Comparison of ENCODE assay signal across 22 cellular contexts in genomic region chr1:202235003-202235660, GRCh38. TPM values are rescaled to one million over a fixed set of nuclear protein-coding genes. Genes with fewer than 3 reads are reported as not detected.
DNase-seq lines count a peak whose midpoint lies in the region; ATAC-seq, FAIRE-seq and TF ChIP-seq lines count a peak whose summit lies in the region.
"Had no signal": no experiment of that assay in that cellular context is flagged by ENCODE, and none has a peak within 500 bp of the region (broad histone marks: within the 10 kb centered on the region; RNA-seq: fewer than 3 reads in every experiment).

No MANE protein-coding gene starts in this region.

- POLR2A ChIA-PET in A549 (lab: Yijun Ruan, JAX), result interaction anchor here (0.6 to 1.0 kb wide), 7 partner anchors 13 to 365 kb away, joined by 3 to 6 read pairs (median 3); no protein-coding TSS in a partner anchor
- POLR2A ChIA-PET in HCT116 (lab: Charles Lee), result interaction anchor here (0.6 kb wide), 1 partner anchor 90 kb away, joined by 4 read pairs; no protein-coding TSS in a partner anchor

- H3K4me3 ChIP-seq in A549 (no peak overlapping the region; the same call in 2 of the 3 replicates), HCT116 (replicated peaks in 1 of 2; ENCODE audit: low read depth in 1 of 2, low read length in 2 of 2) (0 out of 4 replicates have a peak overlapping the region, but pooled peaks of 1 of the 2 experiments have one; percentile 46), brain microvascular endothelial cell (ENCODE audit: low read depth, low read length) (no peak overlapping the region), mesodermal cell (ENCODE audit: extremely low read depth, insufficient read depth, low read length, poor library complexity, severe bottlenecking) (no peak overlapping the region)
- H3K4me3 ChIP-seq: cardiac muscle cell, HAP-1, Peyer's patch, stomach had no signal

- RAD21 ChIA-PET in HCT116 (lab: Charles Lee; ENCODE audit: low non-redundant PET in 1 of 2, low total read pairs in 2 of 2, uncharacterized antibody in 2 of 2, unreplicated experiment in 2 of 2), result no interaction called here

- DNase-seq in A549 (ENCODE audit: low read depth in 1 of 2, low spot score in 1 of 2), result no peak
- DNase-seq in HCT116 (ENCODE audit: low read depth, low spot score), result no peak
- DNase-seq in brain microvascular endothelial cell, result no peak
- no peak for DNase-seq in AG08395 (ENCODE audit: low spot score)
- DNase-seq in stimulated activated CD8-positive, alpha-beta memory T cell treated with anti-CD3 and anti-CD28 coated beads, Interleukin-4, amount 100 ng/mL, for 48 hours, result no peak
- no peak for DNase-seq in H54 (ENCODE audit: insufficient read length, low spot score)
- DNase-seq in NCI-H526 (lab: John Stamatoyannopoulos, UW), result no peak
- DNase-seq: activated CD4-positive, alpha-beta memory T cell treated with anti-CD3 and anti-CD28 coated beads, Interleukin-2, amount 10 ng/mL, durations not matched to agents 7 days and 5 days; activated T-cell treated with anti-CD3 and anti-CD28 coated beads, Interleukin-2, amount 50 U/mL, for 48 hours; COR-L47; effector memory CD8-positive, alpha-beta T cell; GDM1; left ventricle myocardium superior; NCI-H2081 treated with DMSO at 0.1 percent for 48 hours; Peyer's patch; stomach had no signal

- FAIRE-seq in A549 (lab: Jason Lieb, UNC), result no peak
- FAIRE-seq in H54 (lab: Jason Lieb, UNC), result no peak
- FAIRE-seq: GM12891, HepG2 had no signal

- H3K4me1 ChIP-seq in A549, result peaks cover 28% of the 10 kb centered on the region
- peaks cover 25 to 30% of the 10 kb centered on the region in 2 experiments for H3K4me1 ChIP-seq in HCT116 (ENCODE audit: control insufficient read depth in 1 of 2, insufficient read depth in 2 of 2, low read length in 2 of 2)
- H3K4me1 ChIP-seq in mesodermal cell (ENCODE audit: control insufficient read depth, insufficient read depth, low read length, poor library complexity, severe bottlenecking), result peaks cover 50% of the 10 kb centered on the region
- H3K4me1 ChIP-seq: Peyer's patch, stomach had no signal

- H3K9me3 ChIP-seq in A549 (no peaks in the 10 kb centered on the region), HCT116 (ENCODE audit: control insufficient read depth in 1 of 2, insufficient read depth in 1 of 2, low read depth in 1 of 2, low read length in 2 of 2) (no peaks in the 10 kb centered on the region), mesodermal cell (ENCODE audit: control insufficient read depth, low read length) (no peaks in the 10 kb centered on the region)
- H3K9me3 ChIP-seq: HAP-1, Peyer's patch, stomach had no signal

- BruUV-seq in HCT116 (replicated peaks; lab: Mats Ljungman, UMichigan), result no TSS peak

- H2AFZ ChIP-seq in HCT116 (ENCODE audit: low read depth, low read length, poor library complexity, severe bottlenecking), result no peak overlapping the region

- no peaks in the 10 kb centered on the region for H4K20me1 ChIP-seq in HCT116 (ENCODE audit: insufficient read depth)

- intact Hi-C loops in HCT116 (cut with micrococcal nuclease), result loop anchor here (5.0 kb wide), 2 partner anchors 42 to 43 kb away; partner anchors contain the start of gene LGR6

- ATAC-seq in A549 (no peak), HCT116 (no peak)
- ATAC-seq: effector memory CD8-positive, alpha-beta T cell had no signal

- TF ChIP-seq CTCF in A549 (IDR thresholded peaks at IDR 0.05), result no peak
- TF ChIP-seq CTCF in HCT116 (IDR thresholded peaks at IDR 0.05 in 2 of 3, conservative IDR thresholded peaks at IDR 0.05 in 1 of 3; ENCODE audit: borderline replicate concordance in 1 of 3, insufficient read depth in 1 of 3, low read depth in 2 of 3, low read length in 2 of 3), result no peak
- no peak for TF ChIP-seq CTCF in brain microvascular endothelial cell (IDR thresholded peaks at IDR 0.05; ENCODE audit: low read depth, low read length, missing control alignments)

- H3K27me3 ChIP-seq in HCT116 (ENCODE audit: insufficient read depth, low read length) (peaks cover 12% of the 10 kb centered on the region; the same call in 1 of the 2 replicates), brain microvascular endothelial cell (replicated peaks) (no peaks in the 10 kb centered on the region)
- H3K27me3 ChIP-seq: cardiac muscle cell, Peyer's patch had no signal

- no peaks in the 10 kb centered on the region for H3K79me2 ChIP-seq in HCT116 (ENCODE audit: insufficient read depth, low read length)

- H3K9me2 ChIP-seq in HCT116 (ENCODE audit: insufficient read depth), result no peaks in the 10 kb centered on the region

- TF ChIP-seq EP300 in A549 (IDR thresholded peaks at IDR 0.05), result no peak

- CTCF ChIA-PET in A549 (lab: Yijun Ruan, JAX) (interaction anchor here (0.7 to 8.2 kb wide), 25 partner anchors 9 to 236 kb away, joined by 3 to 73 read pairs (median 5); partner anchors contain the start of gene LGR6), HCT116 (lab: Charles Lee) (interaction anchor here (0.9 to 2.3 kb wide), 4 partner anchors 9 to 45 kb away, joined by 3 to 7 read pairs (median 4); no protein-coding TSS in a partner anchor)

- H3K4me2 ChIP-seq in A549 (peak overlapping the region; percentile 76), HCT116 (ENCODE audit: low read length) (peak overlapping the region; percentile 80)

- H3K36me3 ChIP-seq in HCT116 (ENCODE audit: control insufficient read depth in 1 of 2, insufficient read depth in 2 of 2, low read length in 2 of 2) (no peaks in the 10 kb centered on the region), brain microvascular endothelial cell (replicated peaks) (no peaks in the 10 kb centered on the region), mesodermal cell (ENCODE audit: control insufficient read depth, insufficient read depth, low read length) (no peaks in the 10 kb centered on the region)
- H3K36me3 ChIP-seq: cardiac muscle cell, HAP-1, Peyer's patch, stomach had no signal

- H3K27ac ChIP-seq in A549 (peak overlapping the region; percentile 77 to 88), HCT116 (ENCODE audit: low read depth, low read length) (no peak overlapping the region), brain microvascular endothelial cell (peak overlapping the region; percentile 77), mesodermal cell (ENCODE audit: low read depth, low read length, severe bottlenecking) (peak overlapping the region; percentile 96)
- H3K27ac ChIP-seq: cardiac muscle cell, Peyer's patch, stomach had no signal

- H3K9ac ChIP-seq in HCT116 (ENCODE audit: low read length), result no peak overlapping the region

- 75% methylated on average over 7 of the region's 7 CpGs for WGBS in A549 (ENCODE audit: missing lambda C conversion rate)
- 78 to 83% methylated on average over 4 to 7 of the region's 7 CpGs for WGBS in mesodermal cell (ENCODE audit: insufficient coverage in 2 of 2), 2 experiments

- in situ Hi-C loops in brain microvascular endothelial cell (cut with HindIII; ENCODE audit: low pct_ligation_motif_present, low sequenced_read_pairs), result no loop called here

- no peak for TF ChIP-seq RAD21 in A549 (conservative IDR thresholded peaks at IDR 0.05 in 1 of 2, IDR thresholded peaks at IDR 0.05 in 1 of 2)
- no peak for TF ChIP-seq RAD21 in HCT116 (IDR thresholded peaks at IDR 0.05; ENCODE audit: low read depth)

- TF ChIP-seq POLR2A in A549 (IDR thresholded peaks at IDR 0.05; ENCODE audit: low read length) (no peak), HCT116 (IDR thresholded peaks at IDR 0.05; ENCODE audit: borderline replicate concordance, extremely low read depth, insufficient read depth, insufficient read length) (no peak), H54 (IDR thresholded peaks at IDR 0.05; ENCODE audit: low read depth, low read length) (no peak)

TF ChIP-seq in A549, 52 proteins besides CTCF, POLR2A, EP300 and RAD21:
- no peak for TF ChIP-seq FOSL2 (IDR thresholded peaks at IDR 0.05)
- TF ChIP-seq FOSL2 (CRISPR knock-in tag; IDR thresholded peaks at IDR 0.05), result no peak
- no peak for TF ChIP-seq SREBF2 (IDR thresholded peaks at IDR 0.05)
- no peak for TF ChIP-seq BHLHE40 (IDR thresholded peaks at IDR 0.05; ENCODE audit: low read depth, low read length)
- no peak for TF ChIP-seq MAFK (IDR thresholded peaks at IDR 0.05; ENCODE audit: partially characterized antibody)
- no peak for TF ChIP-seq NR3C1 (IDR thresholded peaks at IDR 0.05)
- no peak for TF ChIP-seq HOXA7 (CRISPR knock-in tag; IDR thresholded peaks at IDR 0.05)

TF ChIP-seq in HCT116, 20 proteins besides CTCF, POLR2A, EP300 and RAD21 (continues in another document):
- no peak for TF ChIP-seq ATF3 (IDR thresholded peaks at IDR 0.05)
- TF ChIP-seq SP1 (IDR thresholded peaks at IDR 0.05; ENCODE audit: low read depth), result no peak
- TF ChIP-seq ELF1 (IDR thresholded peaks at IDR 0.05; ENCODE audit: borderline replicate concordance, low read depth), result no peak
- TF ChIP-seq EZH2 (IDR thresholded peaks at IDR 0.05), result no peak
- no peak for TF ChIP-seq ZNF274 (IDR thresholded peaks at IDR 0.05; ENCODE audit: low read depth, low read length)
- TF ChIP-seq SIN3A (IDR thresholded peaks at IDR 0.05; ENCODE audit: low read depth), result no peak
- no peak for TF ChIP-seq EZH2phosphoT487 (IDR thresholded peaks at IDR 0.05; ENCODE audit: borderline replicate concordance)
- no peak for TF ChIP-seq YY1 (IDR thresholded peaks at IDR 0.05; ENCODE audit: extremely low read depth, insufficient replicate concordance, low read depth, low read length)
- TF ChIP-seq TCF7L2 (IDR thresholded peaks at IDR 0.05; ENCODE audit: borderline replicate concordance, extremely low read depth, insufficient read depth, insufficient read length), result no peak
- no peak for TF ChIP-seq POLR2AphosphoS5 (IDR thresholded peaks at IDR 0.05; ENCODE audit: low read depth, low read length)
- no peak for TF ChIP-seq JUND (IDR thresholded peaks at IDR 0.05)
- TF ChIP-seq ZFX (IDR thresholded peaks at IDR 0.05), result no peak

RNA-seq across cellular contexts. Expression of gene LGR6, which starts 41.5 kb away (rescaled TPM):
- polyA plus RNA-seq in A549 (2011; rRNA removed) (0.84 and 1.3 TPM in 2 replicates), A549 (2017; fragmentation: RNase III; extraction: RNeasy Plus Mini Kit Qiagen cat#74134 plus additional on column Dnase treatment) (0.60 to 1.3 TPM (median 1.1 TPM) in 3 replicates)
- 0.15 and 0.19 TPM in 2 replicates for polyA plus RNA-seq in A549 (2012; cell fraction: cytosol; rRNA removed)
- polyA plus RNA-seq in A549 (2012; cell fraction: nucleus; rRNA removed), result 0.61 and 0.73 TPM in 2 replicates
- polyA minus RNA-seq in A549 (2011; rRNA and poly(A)+ RNA removed), result 3.1 and 4.3 TPM in 2 replicates
- total RNA-seq in HCT116 (2021; ENCODE audit: unreplicated experiment), result 0.20 TPM
- 0.48 and 1.2 TPM in 2 replicates for polyA plus RNA-seq in HCT116 (2012)
- 0.26 TPM for polyA plus RNA-seq in mesodermal cell (2013, experiment 1 of 2)
- polyA plus RNA-seq in mesodermal cell (2013, experiment 2 of 2), result 0.15 TPM
- total RNA-seq: cardiac muscle cell, fibroblast of villous mesenchyme, HepG2 had no signal
